ENCODE assay signal across 31 cellular contexts in the genomic region with DNA sequence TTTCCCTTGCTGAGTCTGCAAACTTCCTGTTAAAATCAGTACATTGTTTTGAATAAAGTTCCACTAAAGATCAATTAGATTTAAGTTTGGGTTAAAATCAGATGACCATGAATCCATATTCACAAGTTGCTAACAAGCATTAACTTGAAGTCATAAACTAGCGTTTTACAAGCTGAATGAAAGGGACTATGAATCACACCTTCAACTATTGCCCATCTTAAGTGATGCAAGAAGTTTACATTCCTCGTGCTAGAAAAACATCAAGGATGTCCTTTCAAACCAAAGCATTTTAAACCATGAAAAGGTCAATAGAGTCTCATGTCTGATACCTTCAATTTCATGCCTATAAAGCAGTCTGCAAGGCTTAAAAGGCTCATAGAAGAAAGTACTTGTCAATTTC.
DNase-seq lines count a peak whose midpoint lies in the region; ATAC-seq and TF ChIP-seq lines count a peak whose summit lies in the region.
"Had no signal": no experiment of that assay in that cellular context is flagged by ENCODE, and none has a peak within 500 bp of the region (broad histone marks: within the 10 kb centered on the region; RNA-seq: fewer than 3 reads in every experiment).

No MANE protein-coding gene starts in this region.

- H3K4ac ChIP-seq in mesendoderm (ENCODE audit: low read depth, low read length): no peak overlapping the region

- TF ChIP-seq CTCF in astrocyte of the spinal cord (IDR thresholded peaks at IDR 0.05; ENCODE audit: low read depth, low read length) (no peak), fibroblast of mammary gland (conservative IDR thresholded peaks at IDR 0.05; ENCODE audit: control insufficient read depth, insufficient read depth, low read depth, low read length) (no peak), progenitor cell of endocrine pancreas (IDR thresholded peaks at IDR 0.05; ENCODE audit: unreplicated experiment) (no peak)

- no peaks in the 10 kb centered on the region for H4K20me1 ChIP-seq in GM23248 (ENCODE audit: insufficient read depth)

- no peak overlapping the region for H3K18ac ChIP-seq in mesendoderm (ENCODE audit: low read length)

- H3K4me3 ChIP-seq in GM23248: no peak overlapping the region
- no peak overlapping the region for H3K4me3 ChIP-seq in astrocyte of the spinal cord (ENCODE audit: low read depth, low read length)
- H3K4me3 ChIP-seq in fibroblast of mammary gland (ENCODE audit: control insufficient read depth, low read depth, low read length): no peak overlapping the region
- no peak overlapping the region for H3K4me3 ChIP-seq in mesendoderm (ENCODE audit: low read length)
- H3K4me3 ChIP-seq in CD8-positive, alpha-beta memory T cell (ENCODE audit: low read length): no peak overlapping the region
- H3K4me3 ChIP-seq: coronary artery, left lung, prostate gland had no signal

- no peaks in the 10 kb centered on the region for H3K36me3 Mint-ChIP-seq in CD8-positive, alpha-beta memory T cell
- H3K36me3 Mint-ChIP-seq in stimulated activated effector memory CD8-positive, alpha-beta T cell treated with anti-CD3 and anti-CD28 coated beads, Interleukin-12 subunit alpha, Interleukin-12 subunit beta, amount 100 ng/mL, for 72 hours: no peaks in the 10 kb centered on the region
- H3K36me3 Mint-ChIP-seq in progenitor cell of endocrine pancreas (ENCODE audit: insufficient read depth): no peaks in the 10 kb centered on the region
- H3K36me3 Mint-ChIP-seq: immature natural killer cell; stimulated activated memory B cell treated with anti-CD40 and anti-IgM and Interleukin-4, amounts not matched to agents 10 μg/mL and 1 μg/mL and 100 μg/mL, for 72 hours had no signal

- no peak overlapping the region for H4K8ac ChIP-seq in mesendoderm (ENCODE audit: low read depth, low read length)

- H2AFZ ChIP-seq in GM23248: no peak overlapping the region

- H3K79me2 ChIP-seq in GM23248 (ENCODE audit: insufficient read depth) (no peaks in the 10 kb centered on the region), mesendoderm (ENCODE audit: control insufficient read depth, insufficient read depth, low read length) (no peaks in the 10 kb centered on the region)

- peak; percentile 42 for DNase-seq in GM23248
- peak; percentile 4 for DNase-seq in astrocyte of the spinal cord (ENCODE audit: low read depth, low spot score)
- DNase-seq in fibroblast of mammary gland (ENCODE audit: low read depth): peak; percentile 37
- peak; percentile 10 for DNase-seq in mesendoderm
- DNase-seq in CD8-positive, alpha-beta memory T cell: no peak
- DNase-seq in DMS 273 treated with DMSO at 0.1 percent for 48 hours (lab: John Stamatoyannopoulos, UW): no peak
- no peak for DNase-seq in stimulated activated effector memory CD8-positive, alpha-beta T cell treated with anti-CD3 and anti-CD28 coated beads, Interleukin-12 subunit alpha, Interleukin-12 subunit beta, amount 100 ng/mL, for 72 hours (ENCODE audit: low spot score in 2 of 2)
- no peak for DNase-seq in progenitor cell of endocrine pancreas (ENCODE audit: low spot score, unreplicated experiment)
- DNase-seq: ACHN; activated CD4-positive, alpha-beta T cell treated with anti-CD3 and anti-CD28 coated beads for 36 hours; activated CD8-positive, alpha-beta T cell treated with anti-CD3 and anti-CD28 coated beads, Interleukin-2, amount 10 ng/mL, durations not matched to agents 7 days and 5 days; activated naive CD4-positive, alpha-beta T cell treated with anti-CD3 and anti-CD28 coated beads, Interleukin-2, amount 50 U/mL, for 16 hours; DMS153; effector memory CD8-positive, alpha-beta T cell; immature natural killer cell; Kasumi-1; left lung; NCI-H146; NCI-H226; NCI-H526 treated with DMSO at 0.1 percent for 48 hours; SHP77 treated with DMSO at 0.1 percent for 48 hours; substantia nigra; trophoblast cell had no signal

- in situ Hi-C loops in GM23248 (cut with MboI) (no loop called here), astrocyte of the spinal cord (cut with HindIII; ENCODE audit: low sequenced_read_pairs) (no loop called here)

- no peak overlapping the region for H2BK15ac ChIP-seq in mesendoderm (replicated peaks; ENCODE audit: low read depth)

- H3K9me3 Mint-ChIP-seq in CD8-positive, alpha-beta memory T cell: peaks cover 0 to 16% (median 4%) of the 10 kb centered on the region in 5 donors
- peaks cover 4% of the 10 kb centered on the region for H3K9me3 Mint-ChIP-seq in stimulated activated effector memory CD8-positive, alpha-beta T cell treated with anti-CD3 and anti-CD28 coated beads, Interleukin-12 subunit alpha, Interleukin-12 subunit beta, amount 100 ng/mL, for 72 hours
- H3K9me3 Mint-ChIP-seq in progenitor cell of endocrine pancreas (ENCODE audit: low read depth): peaks cover 4% of the 10 kb centered on the region
- H3K9me3 Mint-ChIP-seq: stimulated activated memory B cell treated with anti-CD40 and anti-IgM and Interleukin-4, amounts not matched to agents 10 μg/mL and 1 μg/mL and 100 μg/mL, for 72 hours had no signal

- H2BK120ac ChIP-seq in mesendoderm (ENCODE audit: low read depth, low read length): no peak overlapping the region

- H3K27me3 Mint-ChIP-seq in CD8-positive, alpha-beta memory T cell: no peaks in the 10 kb centered on the region
- H3K27me3 Mint-ChIP-seq in progenitor cell of endocrine pancreas: no peaks in the 10 kb centered on the region
- H3K27me3 Mint-ChIP-seq: activated CD4-positive, alpha-beta T cell treated with anti-CD3 and anti-CD28 coated beads for 36 hours; activated T-helper 17 cell treated with anti-CD3 and anti-CD28 coated beads, Interleukin-2, amount 50 U/mL, for 72 hours; effector memory CD8-positive, alpha-beta T cell; stimulated activated memory B cell treated with anti-CD40 and anti-IgM and Interleukin-4, amounts not matched to agents 10 μg/mL and 1 μg/mL and 100 μg/mL, for 72 hours had no signal

- 5 to 6% methylated on average over 2 of the region's 2 CpGs for WGBS in GM23248 (ENCODE audit: low coverage in 1 of 2, low lambda C conversion rate in 2 of 2, missing lambda C conversion rate in 2 of 2), 2 experiments
- WGBS in mesendoderm (ENCODE audit: extremely low coverage, insufficient coverage, low lambda C conversion rate): no CpG with 5 or more reads among the region's 2 CpGs

- H3K4me3 Mint-ChIP-seq in CD8-positive, alpha-beta memory T cell: no peak overlapping the region
- no peak overlapping the region for H3K4me3 Mint-ChIP-seq in stimulated activated effector memory CD8-positive, alpha-beta T cell treated with anti-CD3 and anti-CD28 coated beads, Interleukin-12 subunit alpha, Interleukin-12 subunit beta, amount 100 ng/mL, for 72 hours
- no peak overlapping the region for H3K4me3 Mint-ChIP-seq in progenitor cell of endocrine pancreas (ENCODE audit: low read depth)
- H3K4me3 Mint-ChIP-seq: activated CD4-positive, alpha-beta T cell treated with anti-CD3 and anti-CD28 coated beads for 36 hours; activated CD8-positive, alpha-beta T cell treated with anti-CD3 and anti-CD28 coated beads, Interleukin-2, amount 10 ng/mL, durations not matched to agents 7 days and 5 days; activated T-helper 17 cell treated with anti-CD3 and anti-CD28 coated beads, Interleukin-2, amount 50 U/mL, for 72 hours; effector memory CD8-positive, alpha-beta T cell; immature natural killer cell; stimulated activated memory B cell treated with anti-CD40 and anti-IgM and Interleukin-4, amounts not matched to agents 10 μg/mL and 1 μg/mL and 100 μg/mL, for 72 hours had no signal

- H3K56ac ChIP-seq in mesendoderm (ENCODE audit: low read length): no peak overlapping the region

- no peaks in the 10 kb centered on the region for H3K9me3 ChIP-seq in GM23248 (ENCODE audit: low read depth)
- H3K9me3 ChIP-seq in CD8-positive, alpha-beta memory T cell (ENCODE audit: low read length): no peaks in the 10 kb centered on the region
- H3K9me3 ChIP-seq: left lung, prostate gland had no signal

- no peaks in the 10 kb centered on the region for H3K79me1 ChIP-seq in mesendoderm (ENCODE audit: low read length)

- no peak overlapping the region for H3K27ac Mint-ChIP-seq in CD8-positive, alpha-beta memory T cell
- no peak overlapping the region for H3K27ac Mint-ChIP-seq in stimulated activated effector memory CD8-positive, alpha-beta T cell treated with anti-CD3 and anti-CD28 coated beads, Interleukin-12 subunit alpha, Interleukin-12 subunit beta, amount 100 ng/mL, for 72 hours
- no peak overlapping the region for H3K27ac Mint-ChIP-seq in progenitor cell of endocrine pancreas
- H3K27ac Mint-ChIP-seq: activated CD4-positive, alpha-beta T cell treated with anti-CD3 and anti-CD28 coated beads for 36 hours; activated CD8-positive, alpha-beta T cell treated with anti-CD3 and anti-CD28 coated beads, Interleukin-2, amount 10 ng/mL, durations not matched to agents 7 days and 5 days; activated T-helper 17 cell treated with anti-CD3 and anti-CD28 coated beads, Interleukin-2, amount 50 U/mL, for 72 hours; effector memory CD8-positive, alpha-beta T cell; immature natural killer cell; stimulated activated memory B cell treated with anti-CD40 and anti-IgM and Interleukin-4, amounts not matched to agents 10 μg/mL and 1 μg/mL and 100 μg/mL, for 72 hours had no signal

- H3K27ac ChIP-seq in GM23248 (no peak overlapping the region), mesendoderm (ENCODE audit: low read depth, low read length) (no peak overlapping the region)
- H3K27ac ChIP-seq in CD8-positive, alpha-beta memory T cell (ENCODE audit: low read depth, low read length): no peak overlapping the region
- H3K27ac ChIP-seq: coronary artery, left lung, prostate gland had no signal

- H3K4me1 ChIP-seq in GM23248 (ENCODE audit: insufficient read depth) (peaks cover 3% of the 10 kb centered on the region; the same call in 1 of the 2 replicates), mesendoderm (ENCODE audit: control insufficient read depth, low read depth, low read length) (no peaks in the 10 kb centered on the region)
- no peaks in the 10 kb centered on the region for H3K4me1 ChIP-seq in CD8-positive, alpha-beta memory T cell (ENCODE audit: insufficient read depth, low read length)
- H3K4me1 ChIP-seq: left lung, prostate gland had no signal

- H3K4me2 ChIP-seq in GM23248 (ENCODE audit: unreplicated experiment): no peak overlapping the region
- H3K4me2 ChIP-seq in mesendoderm (ENCODE audit: low read length): no peak overlapping the region

- POLR2A ChIA-PET in CD8-positive, alpha-beta memory T cell (lab: Charles Lee): no interaction called here

- H3K27me3 ChIP-seq in GM23248 (replicated peaks; ENCODE audit: insufficient read depth) (no peaks in the 10 kb centered on the region), mesendoderm (ENCODE audit: insufficient read depth, low read length, poor library complexity) (no peaks in the 10 kb centered on the region)
- H3K27me3 ChIP-seq in CD8-positive, alpha-beta memory T cell (ENCODE audit: insufficient read depth, low read length, poor library complexity, severe bottlenecking): no peaks in the 10 kb centered on the region
- H3K27me3 ChIP-seq: left lung had no signal

- no peak overlapping the region for H3K23ac ChIP-seq in mesendoderm (ENCODE audit: low read length)

- H2BK5ac ChIP-seq in mesendoderm (ENCODE audit: low read length): no peak overlapping the region

- no peak for ATAC-seq in stimulated activated effector memory CD8-positive, alpha-beta T cell treated with anti-CD3 and anti-CD28 coated beads, Interleukin-12 subunit alpha, Interleukin-12 subunit beta, amount 100 ng/mL, for 72 hours
- ATAC-seq: activated CD4-positive, alpha-beta T cell treated with anti-CD3 and anti-CD28 coated beads for 36 hours; activated CD8-positive, alpha-beta T cell treated with anti-CD3 and anti-CD28 coated beads, Interleukin-2, amount 10 ng/mL, durations not matched to agents 7 days and 5 days; activated T-helper 17 cell treated with anti-CD3 and anti-CD28 coated beads, Interleukin-2, amount 50 U/mL, for 72 hours; effector memory CD8-positive, alpha-beta T cell; esophagus mucosa; HCT116; left lung; Panc1; sciatic nerve; stimulated activated memory B cell treated with anti-CD40 and anti-IgM and Interleukin-4, amounts not matched to agents 10 μg/mL and 1 μg/mL and 100 μg/mL, for 72 hours had no signal

- no peak overlapping the region for H2AK5ac ChIP-seq in mesendoderm (ENCODE audit: low read length)

- H3K9ac ChIP-seq in GM23248 (no peak overlapping the region), mesendoderm (ENCODE audit: low read length) (no peak overlapping the region)

- CTCF ChIA-PET in CD8-positive, alpha-beta memory T cell (lab: Charles Lee): no interaction called here

- H3F3A ChIP-seq in GM23248 (ENCODE audit: insufficient read depth): 0 out of 2 replicates have a peak, but pooled peaks cover under 1% of the 10 kb centered on the region

- H3K9me2 ChIP-seq in GM23248 (ENCODE audit: insufficient read depth): no peaks in the 10 kb centered on the region

- H4K5ac ChIP-seq in mesendoderm (ENCODE audit: low read length): no peak overlapping the region

- H3K36me3 ChIP-seq in GM23248 (ENCODE audit: low read depth): no peaks in the 10 kb centered on the region
- no peaks in the 10 kb centered on the region for H3K36me3 ChIP-seq in mesendoderm (ENCODE audit: control insufficient read depth, insufficient read depth, low read length)
- no peaks in the 10 kb centered on the region for H3K36me3 ChIP-seq in CD8-positive, alpha-beta memory T cell (ENCODE audit: insufficient read depth, low read length)
- H3K36me3 ChIP-seq: left lung, prostate gland had no signal

- no peaks in the 10 kb centered on the region for H3K4me1 Mint-ChIP-seq in CD8-positive, alpha-beta memory T cell
- no peaks in the 10 kb centered on the region for H3K4me1 Mint-ChIP-seq in stimulated activated effector memory CD8-positive, alpha-beta T cell treated with anti-CD3 and anti-CD28 coated beads, Interleukin-12 subunit alpha, Interleukin-12 subunit beta, amount 100 ng/mL, for 72 hours
- peaks cover 6% of the 10 kb centered on the region for H3K4me1 Mint-ChIP-seq in progenitor cell of endocrine pancreas (ENCODE audit: low read depth)
- H3K4me1 Mint-ChIP-seq: activated CD4-positive, alpha-beta T cell treated with anti-CD3 and anti-CD28 coated beads for 36 hours; activated T-helper 17 cell treated with anti-CD3 and anti-CD28 coated beads, Interleukin-2, amount 50 U/mL, for 72 hours; immature natural killer cell; stimulated activated memory B cell treated with anti-CD40 and anti-IgM and Interleukin-4, amounts not matched to agents 10 μg/mL and 1 μg/mL and 100 μg/mL, for 72 hours had no signal

Comparison
In these comparisons a context has a peak if more than half of its experiments do, and no peak if none do; other contexts are left out.
1. DNase-seq: peak in GM23248 (single experiment), astrocyte of the spinal cord (single experiment), fibroblast of mammary gland (single experiment) and mesendoderm (single experiment); none in CD8-positive, alpha-beta memory T cell (0 of 5), DMS 273 treated with DMSO at 0.1 percent for 48 hours (single experiment), stimulated activated effector memory CD8-positive, alpha-beta T cell treated with anti-CD3 and anti-CD28 coated beads, Interleukin-12 subunit alpha, Interleukin-12 subunit beta, amount 100 ng/mL, for 72 hours (0 of 2) and progenitor cell of endocrine pancreas (single experiment).